In the genomic region with DNA sequence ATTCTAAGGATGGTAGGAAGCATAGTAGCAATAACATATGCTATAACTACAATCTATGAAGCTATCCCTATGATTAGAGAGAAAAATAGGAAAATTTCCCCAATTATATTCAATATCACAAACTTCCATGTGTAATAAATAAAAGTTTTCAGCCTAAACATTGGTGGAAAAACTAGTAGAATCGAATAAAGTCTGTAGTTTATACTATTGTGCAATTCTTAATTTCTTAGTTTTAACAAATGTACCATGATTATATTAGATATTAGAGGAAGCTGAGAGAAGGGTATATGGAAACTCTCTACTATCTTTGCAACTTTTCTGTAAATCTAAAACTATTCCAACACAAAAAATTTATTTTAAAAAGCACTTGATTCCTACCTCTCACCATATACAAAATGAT, we compare ENCODE assay signal across 36 cellular contexts. TPM values are rescaled to one million over a fixed set of nuclear protein-coding genes. Genes with fewer than 3 reads are reported as not detected.
"Had no signal": no experiment of that assay in that cellular context is flagged by ENCODE, and none has a peak within 500 bp of the region (broad histone marks: within the 10 kb centered on the region; RNA-seq: fewer than 3 reads in every experiment).

No MANE protein-coding gene starts in this region.

- DNase-seq: Karpas-422, Kasumi-1, MM.1S, MV-4-11, NCI-H1048, NCI-H1092, NCI-H1092 treated with DMSO at 0.1 percent for 48 hours, NCI-H1105, NCI-H1105 treated with DMSO at 0.1 percent for 48 hours, NCI-H1417, NCI-H1417 treated with DMSO at 0.1 percent for 48 hours, NCI-H1436, NCI-H1436 treated with DMSO at 0.1 percent for 48 hours, NCI-H146, NCI-H1694, NCI-H1694 treated with DMSO at 0.1 percent for 48 hours, NCI-H187, NCI-H187 treated with DMSO at 0.1 percent for 48 hours, NCI-H1930, NCI-H2029, NCI-H2029 treated with DMSO at 0.1 percent for 48 hours, NCI-H2081, NCI-H2081 treated with DMSO at 0.1 percent for 48 hours, NCI-H2107, NCI-H2171, NCI-H2171 treated with DMSO at 0.1 percent for 48 hours, NCI-H2227 treated with DMSO at 0.1 percent for 48 hours, NCI-H226, NCI-H345, NCI-H446, NCI-H446 treated with DMSO at 0.1 percent for 48 hours, NCI-H510A, NCI-H510A treated with DMSO at 0.1 percent for 48 hours, NCI-H524 had no signal

- H3K4me2 ChIP-seq: KMS-11 had no signal

- H3K9ac ChIP-seq: KMS-11 had no signal

- H3K27ac ChIP-seq: KMS-11 had no signal

RNA-seq across cellular contexts. Expression of gene GFI1, which starts 13.8 kb away (rescaled TPM):
- total RNA-seq: MCF 10A had no signal
